ENCODE assay signal across 2 cellular contexts in the genomic region with DNA sequence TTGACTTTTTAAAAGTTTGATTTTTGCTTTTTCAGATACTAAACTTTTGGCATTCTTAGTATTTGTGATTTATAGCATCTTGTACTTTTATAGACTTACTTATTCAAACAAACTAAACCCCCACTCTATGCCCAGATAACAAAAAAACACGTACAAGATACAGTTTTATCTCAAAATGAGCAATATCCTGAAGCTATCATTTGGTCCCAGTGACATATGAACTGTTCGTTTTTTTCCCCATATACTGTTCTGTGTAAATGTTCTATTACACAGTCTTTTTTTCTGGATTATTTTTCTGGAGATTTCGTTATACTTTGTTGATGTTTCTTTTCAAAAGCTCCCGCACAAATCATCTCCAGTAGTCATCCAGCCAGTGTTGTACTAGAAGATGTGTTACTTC.
TF ChIP-seq lines count a peak whose summit lies in the region.

No MANE protein-coding gene starts in this region.

TF ChIP-seq in SK-N-SH, 30 proteins besides CTCF, POLR2A, EP300 and RAD21 (continued from another document):
- TF ChIP-seq FOXM1 (IDR thresholded peaks at IDR 0.05; ENCODE audit: low read depth): no peak
- no peak for TF ChIP-seq TAF1 (IDR thresholded peaks at IDR 0.05; ENCODE audit: borderline replicate concordance, low read depth, low read length)
- TF ChIP-seq, protein P1, sequence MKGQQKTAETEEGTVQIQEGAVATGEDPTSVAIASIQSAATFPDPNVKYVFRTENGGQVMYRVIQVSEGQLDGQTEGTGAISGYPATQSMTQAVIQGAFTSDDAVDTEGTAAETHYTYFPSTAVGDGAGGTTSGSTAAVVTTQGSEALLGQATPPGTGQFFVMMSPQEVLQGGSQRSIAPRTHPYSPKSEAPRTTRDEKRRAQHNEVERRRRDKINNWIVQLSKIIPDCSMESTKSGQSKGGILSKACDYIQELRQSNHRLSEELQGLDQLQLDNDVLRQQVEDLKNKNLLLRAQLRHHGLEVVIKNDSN (IDR thresholded peaks at IDR 0.05; ENCODE audit: borderline replicate concordance, low read depth): no peak

TF ChIP-seq in SK-N-SH treated with all-trans-retinoic acid at 6 μM for 48 hours, 23 proteins besides CTCF, POLR2A, EP300 and RAD21 (continued from another document):
- TF ChIP-seq, protein P2, sequence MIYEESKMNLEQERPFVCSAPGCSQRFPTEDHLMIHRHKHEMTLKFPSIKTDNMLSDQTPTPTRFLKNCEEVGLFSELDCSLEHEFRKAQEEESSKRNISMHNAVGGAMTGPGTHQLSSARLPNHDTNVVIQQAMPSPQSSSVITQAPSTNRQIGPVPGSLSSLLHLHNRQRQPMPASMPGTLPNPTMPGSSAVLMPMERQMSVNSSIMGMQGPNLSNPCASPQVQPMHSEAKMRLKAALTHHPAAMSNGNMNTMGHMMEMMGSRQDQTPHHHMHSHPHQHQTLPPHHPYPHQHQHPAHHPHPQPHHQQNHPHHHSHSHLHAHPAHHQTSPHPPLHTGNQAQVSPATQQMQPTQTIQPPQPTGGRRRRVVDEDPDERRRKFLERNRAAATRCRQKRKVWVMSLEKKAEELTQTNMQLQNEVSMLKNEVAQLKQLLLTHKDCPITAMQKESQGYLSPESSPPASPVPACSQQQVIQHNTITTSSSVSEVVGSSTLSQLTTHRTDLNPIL (CRISPR knock-in tag; IDR thresholded peaks at IDR 0.05; ENCODE audit: low read depth): no peak
- TF ChIP-seq ARNTL (CRISPR knock-in tag; IDR thresholded peaks at IDR 0.05; ENCODE audit: borderline replicate concordance, low read depth) (no peak), ZNF8 (CRISPR knock-in tag; IDR thresholded peaks at IDR 0.05) (no peak), TOX (CRISPR knock-in tag; IDR thresholded peaks at IDR 0.05; ENCODE audit: borderline replicate concordance) (no peak)
